11 cellular contexts compared by ENCODE assay signal in genomic region chr2:219553168-219553417, GRCh38. TPM values are rescaled to one million over a fixed set of nuclear protein-coding genes. Genes with fewer than 3 reads are reported as not detected.
DNase-seq lines count a peak whose midpoint lies in the region; TF ChIP-seq lines count a peak whose summit lies in the region.
"Had no signal": no experiment of that assay in that cellular context is flagged by ENCODE, and none has a peak within 500 bp of the region (broad histone marks: within the 10 kb centered on the region; RNA-seq: fewer than 3 reads in every experiment).

No MANE protein-coding gene starts in this region.

- no peaks in the 10 kb centered on the region for H3K36me3 Mint-ChIP-seq in T-helper 2 cell treated with Interferon-gamma antibody and Interleukin-4, amounts not matched to agents 5 μg/mL and 100 μg/mL, for 36 hours (ENCODE audit: low read depth)

- H3K36me3 ChIP-seq in brain microvascular endothelial cell (replicated peaks), result no peaks in the 10 kb centered on the region
- H3K36me3 ChIP-seq in mesodermal cell (ENCODE audit: control insufficient read depth, insufficient read depth, low read length), result no peaks in the 10 kb centered on the region
- no peaks in the 10 kb centered on the region for H3K36me3 ChIP-seq in thyroid gland

- H3K27me3 ChIP-seq in brain microvascular endothelial cell (replicated peaks) (no peaks in the 10 kb centered on the region), thyroid gland (no peaks in the 10 kb centered on the region)

- DNase-seq in T-helper 2 cell treated with Interferon-gamma antibody and Interleukin-4, amounts not matched to agents 5 μg/mL and 100 μg/mL, for 36 hours (ENCODE audit: low spot score), result no peak
- DNase-seq in T-helper 2 cell, result no peak
- DNase-seq in brain microvascular endothelial cell, result no peak
- DNase-seq in thyroid gland, result no peak
- no peak for DNase-seq in stimulated activated CD4-positive, alpha-beta T cell treated with anti-CD3 and anti-CD28 coated beads, Interleukin-4, amount 100 ng/mL, for 1 hour
- DNase-seq in NCI-H526 (lab: John Stamatoyannopoulos, UW), result no peak
- DNase-seq in activated gamma-delta T cell treated with Interleukin-2 at 50 U/mL for 16 hours, result no peak

- H3K4me3 ChIP-seq in brain microvascular endothelial cell (ENCODE audit: low read depth, low read length), result peak overlapping the region; percentile 59
- peak overlapping the region; percentile 61 for H3K4me3 ChIP-seq in mesodermal cell (ENCODE audit: extremely low read depth, insufficient read depth, low read length, poor library complexity, severe bottlenecking)
- H3K4me3 ChIP-seq in thyroid gland (replicated peaks in 1 of 3), result peak overlapping the region in 2 of 3 donors; percentile 22 to 41

- 56 to 57% methylated on average over 7 of the region's 7 CpGs for WGBS in mesodermal cell (ENCODE audit: insufficient coverage in 2 of 2), 2 experiments
- 12 to 37% methylated on average over 5 to 7 of the region's 7 CpGs for WGBS in thyroid gland, 2 donors

- H3K9me3 ChIP-seq in mesodermal cell (ENCODE audit: control insufficient read depth, low read length) (no peaks in the 10 kb centered on the region), thyroid gland (no peaks in the 10 kb centered on the region)

- in situ Hi-C loops in brain microvascular endothelial cell (cut with HindIII; ENCODE audit: low pct_ligation_motif_present, low sequenced_read_pairs), result no loop called here

- TF ChIP-seq CTCF in brain microvascular endothelial cell (IDR thresholded peaks at IDR 0.05; ENCODE audit: low read depth, low read length, missing control alignments) (no peak), thyroid gland (IDR thresholded peaks at IDR 0.05) (no peak)

- H3K4me3 Mint-ChIP-seq in T-helper 2 cell treated with Interferon-gamma antibody and Interleukin-4, amounts not matched to agents 5 μg/mL and 100 μg/mL, for 36 hours, result peak overlapping the region; percentile 39

- no peak for TF ChIP-seq POLR2A in thyroid gland (IDR thresholded peaks at IDR 0.05)

- peaks cover 5% of the 10 kb centered on the region for H3K4me1 Mint-ChIP-seq in T-helper 2 cell treated with Interferon-gamma antibody and Interleukin-4, amounts not matched to agents 5 μg/mL and 100 μg/mL, for 36 hours (ENCODE audit: low read depth)
- H3K4me1 Mint-ChIP-seq: central memory CD8-positive, alpha-beta T cell had no signal

- no peaks in the 10 kb centered on the region for H3K9me3 Mint-ChIP-seq in T-helper 2 cell treated with Interferon-gamma antibody and Interleukin-4, amounts not matched to agents 5 μg/mL and 100 μg/mL, for 36 hours
- H3K9me3 Mint-ChIP-seq: central memory CD8-positive, alpha-beta T cell had no signal

- intact Hi-C loops in thyroid gland (cut with DNase I), result no loop called here

- peaks cover 29% of the 10 kb centered on the region for H3K27me3 Mint-ChIP-seq in T-helper 2 cell treated with Interferon-gamma antibody and Interleukin-4, amounts not matched to agents 5 μg/mL and 100 μg/mL, for 36 hours (ENCODE audit: low read depth)

- H3K4me1 ChIP-seq in mesodermal cell (ENCODE audit: control insufficient read depth, insufficient read depth, low read length, poor library complexity, severe bottlenecking) (no peaks in the 10 kb centered on the region), thyroid gland (peaks cover 16 to 21% of the 10 kb centered on the region in 2 donors)

- H3K27ac Mint-ChIP-seq in T-helper 2 cell treated with Interferon-gamma antibody and Interleukin-4, amounts not matched to agents 5 μg/mL and 100 μg/mL, for 36 hours, result no peak overlapping the region

- H3K27ac ChIP-seq in brain microvascular endothelial cell, result no peak overlapping the region
- H3K27ac ChIP-seq in mesodermal cell (ENCODE audit: low read depth, low read length, severe bottlenecking), result no peak overlapping the region
- no peak overlapping the region for H3K27ac ChIP-seq in thyroid gland

RNA-seq across cellular contexts. Expression of gene TMEM198, which starts 9.3 kb away (rescaled TPM):
- polyA plus RNA-seq in mesodermal cell (2013, experiment 1 of 2), result 4.3 TPM
- polyA plus RNA-seq in mesodermal cell (2013, experiment 2 of 2), result 3.3 TPM
- total RNA-seq in thyroid gland, result 10 to 100 TPM in 1 of 4 donors, 1 to 10 TPM in 3; 4.6 to 10.9 (median 5.4) TPM
- total RNA-seq: mononuclear cell had no signal

RNA-seq across cellular contexts. Expression of gene CHPF, which starts 9.5 kb away (rescaled TPM):
- polyA plus RNA-seq in mesodermal cell (2013, experiment 1 of 2), result 79.3 TPM
- polyA plus RNA-seq in mesodermal cell (2013, experiment 2 of 2), result 60.9 TPM
- 100 to 1,000 TPM in 3 of 4 donors, 10 to 100 TPM in 1; 57.2 to 194 (median 141) TPM for total RNA-seq in thyroid gland

RNA-seq across cellular contexts. Expression of gene OBSL1, which starts 18.2 kb away (rescaled TPM):
- polyA plus RNA-seq in mesodermal cell (2013, experiment 1 of 2), result 75.2 TPM
- polyA plus RNA-seq in mesodermal cell (2013, experiment 2 of 2), result 64.3 TPM
- 100 to 1,000 TPM; 142 to 200 (median 170) TPM for total RNA-seq in thyroid gland

RNA-seq across cellular contexts. Expression of gene INHA, which starts 19.0 kb away (rescaled TPM):
- polyA plus RNA-seq in mesodermal cell (2013, experiment 1 of 2), result 0.33 TPM
- polyA plus RNA-seq in mesodermal cell (2013, experiment 2 of 2), result 0.51 TPM
- 1 to 10 TPM in 1 of 4 donors, under 1 TPM in 2, not detected in 1; 0.50 to 1.1 (median 0.81) TPM for total RNA-seq in thyroid gland
- total RNA-seq: A172, mononuclear cell had no signal

RNA-seq across cellular contexts. Expression of gene ASIC4, which starts 38.8 kb away (rescaled TPM):
- polyA plus RNA-seq in mesodermal cell (2013, experiment 1 of 2), result 0.59 TPM
- 0.71 TPM for polyA plus RNA-seq in mesodermal cell (2013, experiment 2 of 2)
- total RNA-seq in thyroid gland, result not detected
- total RNA-seq: mononuclear cell had no signal
